Comparison of ENCODE assay signal across 9 cellular contexts in the genomic region with DNA sequence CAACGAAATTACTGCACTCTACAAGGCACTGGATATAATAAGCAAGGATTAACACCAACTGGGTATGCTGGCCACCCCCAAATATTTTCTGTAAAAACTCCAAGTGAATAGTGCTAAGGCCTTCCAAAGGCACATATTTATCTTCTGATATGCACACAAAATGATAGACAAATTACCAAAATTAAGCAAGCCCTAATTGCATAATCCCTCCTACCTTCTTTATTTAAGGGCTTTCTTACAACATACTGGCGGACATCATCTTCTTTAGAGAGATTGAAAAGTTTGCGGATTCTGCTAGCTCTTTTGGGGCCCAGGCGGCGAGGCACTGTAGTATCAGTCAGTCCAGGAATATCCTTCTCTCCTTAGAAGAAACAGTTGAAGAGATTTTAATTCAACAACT. TPM values are rescaled to one million over a fixed set of nuclear protein-coding genes. Genes with fewer than 3 reads are reported as not detected.
DNase-seq lines count a peak whose midpoint lies in the region; ATAC-seq, FAIRE-seq and TF ChIP-seq lines count a peak whose summit lies in the region.
"Had no signal": no experiment of that assay in that cellular context is flagged by ENCODE, and none has a peak within 500 bp of the region (broad histone marks: within the 10 kb centered on the region; RNA-seq: fewer than 3 reads in every experiment).

No MANE protein-coding gene starts in this region.

- no peak for ATAC-seq in HG03439 (IDR thresholded peaks at IDR 0.05; ENCODE audit: unreplicated experiment)

- peaks cover 29 to 65% of the 10 kb centered on the region in 2 experiments for H3K36me3 ChIP-seq in HEK293 (ENCODE audit: control insufficient read depth in 2 of 2, insufficient read depth in 1 of 2, low read length in 2 of 2)

- peak overlapping the region; percentile 100 for H3K4me3 Mint-ChIP-seq in mesothelial cell of epicardium

- H3K4me3 ChIP-seq in AG09309 (ENCODE audit: control insufficient read depth, low read depth, low read length) = peak overlapping the region; percentile 76
- H3K4me3 ChIP-seq in HEK293 (ENCODE audit: low read depth, low read length) = peak overlapping the region; percentile 22
- H3K4me3 ChIP-seq in astrocyte of the cerebellum (ENCODE audit: low read depth, low read length) = peak overlapping the region; percentile 87

- H3K27ac ChIP-seq in HEK293 (ENCODE audit: extremely low read depth, low read depth, low read length) = no peak overlapping the region
- H3K27ac ChIP-seq: SJSA1 had no signal

- in situ Hi-C loops in astrocyte of the cerebellum (cut with HindIII; ENCODE audit: low sequenced_read_pairs) = loop anchor here (5.0 kb wide), 1 partner anchor 76 kb away; no protein-coding TSS in a partner anchor

- POLR2A ChIA-PET in HEK293 (lab: Yijun Ruan, JAX) = interaction anchor here (2.6 kb wide), 1 partner anchor 328 kb away, joined by 14 read pairs; the partner anchor contains the start of gene RRAGA

- H3K4me1 Mint-ChIP-seq in mesothelial cell of epicardium = peaks cover 34% of the 10 kb centered on the region

- CTCF ChIA-PET in HEK293 (lab: Yijun Ruan, JAX) = interaction anchor here (0.7 kb wide), 1 partner anchor 1772 kb away, joined by 3 read pairs; no protein-coding TSS in a partner anchor

- no peaks in the 10 kb centered on the region for H3K27me3 Mint-ChIP-seq in mesothelial cell of epicardium (ENCODE audit: low read depth)

- H3K9me3 Mint-ChIP-seq in mesothelial cell of epicardium = no peaks in the 10 kb centered on the region

- no peak for DNase-seq in AG09309 (ENCODE audit: low read depth)
- no peak for DNase-seq in astrocyte of the cerebellum (ENCODE audit: low read depth)
- no peak for DNase-seq in mesothelial cell of epicardium (ENCODE audit: low spot score in 2 of 2, unreplicated experiment in 2 of 2)
- DNase-seq in pons (ENCODE audit: low spot score) = no peak
- no peak for DNase-seq in ureter (ENCODE audit: low spot score)
- DNase-seq in GM19239 (ENCODE audit: insufficient read length, low spot score) = no peak

- FAIRE-seq in GM19239 (lab: Jason Lieb, UNC) = no peak

- H3K27ac Mint-ChIP-seq in mesothelial cell of epicardium = peak overlapping the region; percentile 100

- peaks cover 46% of the 10 kb centered on the region for H3K36me3 Mint-ChIP-seq in mesothelial cell of epicardium

- TF ChIP-seq CTCF in AG09309 (IDR thresholded peaks at IDR 0.05; ENCODE audit: control insufficient read depth, insufficient read depth, low read depth, low read length, missing control alignments) (no peak), HEK293 (tag by site-specific recombination; IDR thresholded peaks at IDR 0.05) (no peak), astrocyte of the cerebellum (IDR thresholded peaks at IDR 0.05; ENCODE audit: low read depth, low read length, missing control alignments) (no peak), mesothelial cell of epicardium (IDR thresholded peaks at IDR 0.05; ENCODE audit: unreplicated experiment) (no peak)

- H3K9me3 ChIP-seq in HEK293 (ENCODE audit: control insufficient read depth, insufficient read depth, low read depth, low read length) = no peaks in the 10 kb centered on the region
- H3K9me3 ChIP-seq: SJSA1 had no signal

- no peaks in the 10 kb centered on the region for H3K4me1 ChIP-seq in HEK293 (ENCODE audit: control insufficient read depth, insufficient read depth, low read length)

TF ChIP-seq in HEK293, 187 proteins besides CTCF, POLR2A, EP300 and RAD21 (continues in another document):
- TF ChIP-seq, protein P1, sequence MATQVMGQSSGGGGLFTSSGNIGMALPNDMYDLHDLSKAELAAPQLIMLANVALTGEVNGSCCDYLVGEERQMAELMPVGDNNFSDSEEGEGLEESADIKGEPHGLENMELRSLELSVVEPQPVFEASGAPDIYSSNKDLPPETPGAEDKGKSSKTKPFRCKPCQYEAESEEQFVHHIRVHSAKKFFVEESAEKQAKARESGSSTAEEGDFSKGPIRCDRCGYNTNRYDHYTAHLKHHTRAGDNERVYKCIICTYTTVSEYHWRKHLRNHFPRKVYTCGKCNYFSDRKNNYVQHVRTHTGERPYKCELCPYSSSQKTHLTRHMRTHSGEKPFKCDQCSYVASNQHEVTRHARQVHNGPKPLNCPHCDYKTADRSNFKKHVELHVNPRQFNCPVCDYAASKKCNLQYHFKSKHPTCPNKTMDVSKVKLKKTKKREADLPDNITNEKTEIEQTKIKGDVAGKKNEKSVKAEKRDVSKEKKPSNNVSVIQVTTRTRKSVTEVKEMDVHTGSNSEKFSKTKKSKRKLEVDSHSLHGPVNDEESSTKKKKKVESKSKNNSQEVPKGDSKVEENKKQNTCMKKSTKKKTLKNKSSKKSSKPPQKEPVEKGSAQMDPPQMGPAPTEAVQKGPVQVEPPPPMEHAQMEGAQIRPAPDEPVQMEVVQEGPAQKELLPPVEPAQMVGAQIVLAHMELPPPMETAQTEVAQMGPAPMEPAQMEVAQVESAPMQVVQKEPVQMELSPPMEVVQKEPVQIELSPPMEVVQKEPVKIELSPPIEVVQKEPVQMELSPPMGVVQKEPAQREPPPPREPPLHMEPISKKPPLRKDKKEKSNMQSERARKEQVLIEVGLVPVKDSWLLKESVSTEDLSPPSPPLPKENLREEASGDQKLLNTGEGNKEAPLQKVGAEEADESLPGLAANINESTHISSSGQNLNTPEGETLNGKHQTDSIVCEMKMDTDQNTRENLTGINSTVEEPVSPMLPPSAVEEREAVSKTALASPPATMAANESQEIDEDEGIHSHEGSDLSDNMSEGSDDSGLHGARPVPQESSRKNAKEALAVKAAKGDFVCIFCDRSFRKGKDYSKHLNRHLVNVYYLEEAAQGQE (tag by site-specific recombination; IDR thresholded peaks at IDR 0.05) = no peak
- TF ChIP-seq OSR2 (tag by site-specific recombination; IDR thresholded peaks at IDR 0.05) (no peak), KLF7 (tag by site-specific recombination; IDR thresholded peaks at IDR 0.05; ENCODE audit: borderline replicate concordance) (no peak), GFI1B (tag by site-specific recombination; IDR thresholded peaks at IDR 0.05) (no peak), ZNF350 (tag by site-specific recombination; IDR thresholded peaks at IDR 0.05) (no peak), YY2 (tag by site-specific recombination; IDR thresholded peaks at IDR 0.05) (no peak), ZEB2 (tag by site-specific recombination; IDR thresholded peaks at IDR 0.05) (no peak), ZBTB10 (tag by site-specific recombination; IDR thresholded peaks at IDR 0.05) (no peak), ZNF121 (tag by site-specific recombination; IDR thresholded peaks at IDR 0.05) (no peak), ZNF155 (tag by site-specific recombination; IDR thresholded peaks at IDR 0.05) (no peak), BCL11A (tag by site-specific recombination; IDR thresholded peaks at IDR 0.05; ENCODE audit: low read depth) (no peak), ZNF510 (tag by site-specific recombination; IDR thresholded peaks at IDR 0.05; ENCODE audit: insufficient replicate concordance) (no peak)
- TF ChIP-seq, protein P2, sequence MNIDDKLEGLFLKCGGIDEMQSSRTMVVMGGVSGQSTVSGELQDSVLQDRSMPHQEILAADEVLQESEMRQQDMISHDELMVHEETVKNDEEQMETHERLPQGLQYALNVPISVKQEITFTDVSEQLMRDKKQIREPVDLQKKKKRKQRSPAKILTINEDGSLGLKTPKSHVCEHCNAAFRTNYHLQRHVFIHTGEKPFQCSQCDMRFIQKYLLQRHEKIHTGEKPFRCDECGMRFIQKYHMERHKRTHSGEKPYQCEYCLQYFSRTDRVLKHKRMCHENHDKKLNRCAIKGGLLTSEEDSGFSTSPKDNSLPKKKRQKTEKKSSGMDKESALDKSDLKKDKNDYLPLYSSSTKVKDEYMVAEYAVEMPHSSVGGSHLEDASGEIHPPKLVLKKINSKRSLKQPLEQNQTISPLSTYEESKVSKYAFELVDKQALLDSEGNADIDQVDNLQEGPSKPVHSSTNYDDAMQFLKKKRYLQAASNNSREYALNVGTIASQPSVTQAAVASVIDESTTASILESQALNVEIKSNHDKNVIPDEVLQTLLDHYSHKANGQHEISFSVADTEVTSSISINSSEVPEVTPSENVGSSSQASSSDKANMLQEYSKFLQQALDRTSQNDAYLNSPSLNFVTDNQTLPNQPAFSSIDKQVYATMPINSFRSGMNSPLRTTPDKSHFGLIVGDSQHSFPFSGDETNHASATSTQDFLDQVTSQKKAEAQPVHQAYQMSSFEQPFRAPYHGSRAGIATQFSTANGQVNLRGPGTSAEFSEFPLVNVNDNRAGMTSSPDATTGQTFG (tag by site-specific recombination; IDR thresholded peaks at IDR 0.05; ENCODE audit: borderline replicate concordance) = no peak
- TF ChIP-seq, protein P3, sequence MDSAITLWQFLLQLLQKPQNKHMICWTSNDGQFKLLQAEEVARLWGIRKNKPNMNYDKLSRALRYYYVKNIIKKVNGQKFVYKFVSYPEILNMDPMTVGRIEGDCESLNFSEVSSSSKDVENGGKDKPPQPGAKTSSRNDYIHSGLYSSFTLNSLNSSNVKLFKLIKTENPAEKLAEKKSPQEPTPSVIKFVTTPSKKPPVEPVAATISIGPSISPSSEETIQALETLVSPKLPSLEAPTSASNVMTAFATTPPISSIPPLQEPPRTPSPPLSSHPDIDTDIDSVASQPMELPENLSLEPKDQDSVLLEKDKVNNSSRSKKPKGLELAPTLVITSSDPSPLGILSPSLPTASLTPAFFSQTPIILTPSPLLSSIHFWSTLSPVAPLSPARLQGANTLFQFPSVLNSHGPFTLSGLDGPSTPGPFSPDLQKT (IDR thresholded peaks at IDR 0.05; ENCODE audit: borderline replicate concordance, low read depth, low read length) = no peak

RNA-seq across cellular contexts. Expression of gene RPS6, which starts 1.9 kb away (rescaled TPM):
- 1,991 to 2,076 TPM (median 2,048 TPM) in 3 replicates for total RNA-seq in mesothelial cell of epicardium
- total RNA-seq in ureter = 3,791 TPM

RNA-seq across cellular contexts. Expression of gene ACER2, which starts 30.7 kb away (rescaled TPM):
- total RNA-seq in mesothelial cell of epicardium (2.9 to 3.1 TPM (median 3.1 TPM) in 3 replicates), ureter (213 TPM)

Comparison
In these comparisons a context has a peak if more than half of its experiments do, and no peak if none do; other contexts are left out.
1. H3K4me3 ChIP-seq: peak in every context shown above with its lines; median percentile 87 in astrocyte of the cerebellum; 76 in AG09309; 22 in HEK293.
2. RNA of gene ACER2, which starts 30.7 kb away (total RNA-seq): 213 TPM in ureter (single experiment); 2.9 to 3.1 TPM in mesothelial cell of epicardium; every median in the first group is over 10 times any median in the second.